In the genomic region with DNA sequence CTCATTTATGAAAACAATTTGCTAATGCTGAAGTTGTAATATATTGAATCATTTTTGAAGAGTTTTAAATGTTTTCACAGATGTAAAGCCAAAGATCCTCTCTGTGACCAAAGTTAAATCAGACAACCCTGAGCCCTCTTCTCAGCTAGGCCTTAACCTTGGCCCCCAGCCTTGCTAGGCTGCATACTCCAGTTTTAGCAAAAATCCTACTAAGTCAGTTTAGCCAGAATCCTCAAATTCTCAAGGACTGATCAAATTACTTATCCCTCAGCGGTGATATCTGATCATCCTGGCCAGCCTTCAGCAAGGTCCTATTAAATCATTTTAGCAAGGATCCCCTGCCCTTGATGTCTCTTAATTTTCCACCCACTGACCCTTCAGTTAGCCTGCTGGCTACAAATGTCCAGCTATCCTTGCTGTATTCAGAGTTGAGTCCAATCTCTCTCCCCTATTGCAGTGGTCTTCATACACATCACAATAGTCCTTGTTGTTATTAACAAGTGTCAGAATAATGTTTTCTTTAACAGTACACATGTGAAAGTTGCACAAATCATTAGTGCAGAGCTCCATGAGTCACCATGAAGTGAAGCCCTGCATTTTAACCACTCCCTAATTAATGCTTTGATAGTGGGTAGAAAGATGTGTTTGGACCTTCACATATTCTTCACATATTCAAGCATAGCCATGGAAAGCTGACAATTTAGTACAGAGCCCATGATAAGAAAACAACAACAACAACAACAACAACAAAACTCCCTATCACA, we compare ENCODE assay signal across 23 cellular contexts.
"Had no signal": no experiment of that assay in that cellular context is flagged by ENCODE, and none has a peak within 500 bp of the region (broad histone marks: within the 10 kb centered on the region; RNA-seq: fewer than 3 reads in every experiment).

No MANE protein-coding gene starts in this region.

- H3K27me3 ChIP-seq: left lung, thyroid gland had no signal

- H3K9me3 Mint-ChIP-seq: activated CD4-positive, alpha-beta T cell treated with anti-CD3 and anti-CD28 coated beads, Interleukin-2, amount 10 ng/mL, durations not matched to agents 7 days and 5 days; activated naive CD4-positive, alpha-beta T cell treated with anti-CD3 and anti-CD28 coated beads, Interleukin-2, amount 10 ng/mL, durations not matched to agents 7 days and 5 days; dendritic cell treated with granulocyte-macrophage colony-stimulating factor and Interleukin-4, amounts not matched to agents 40 ng/mL and 50 ng/mL, for 4 days; T-cell had no signal

- H3K4me3 Mint-ChIP-seq: activated CD4-positive, alpha-beta T cell treated with anti-CD3 and anti-CD28 coated beads, Interleukin-2, amount 10 ng/mL, durations not matched to agents 7 days and 5 days; activated naive CD4-positive, alpha-beta T cell treated with anti-CD3 and anti-CD28 coated beads, Interleukin-2, amount 10 ng/mL, durations not matched to agents 7 days and 5 days; dendritic cell treated with granulocyte-macrophage colony-stimulating factor and Interleukin-4, amounts not matched to agents 40 ng/mL and 50 ng/mL, for 4 days; T-cell had no signal

- H3K4me3 ChIP-seq: left lung, thyroid gland had no signal

- H3K9me3 ChIP-seq: left lung, thyroid gland had no signal

- H3K27ac ChIP-seq: epithelial cell of prostate, left lung, thyroid gland had no signal

- FAIRE-seq: keratinocyte had no signal

- H3K4me1 Mint-ChIP-seq: activated CD4-positive, alpha-beta T cell treated with anti-CD3 and anti-CD28 coated beads, Interleukin-2, amount 10 ng/mL, durations not matched to agents 7 days and 5 days; activated naive CD4-positive, alpha-beta T cell treated with anti-CD3 and anti-CD28 coated beads, Interleukin-2, amount 10 ng/mL, durations not matched to agents 7 days and 5 days; T-cell had no signal

- H3K27ac Mint-ChIP-seq: activated CD4-positive, alpha-beta T cell treated with anti-CD3 and anti-CD28 coated beads, Interleukin-2, amount 10 ng/mL, durations not matched to agents 7 days and 5 days; activated naive CD4-positive, alpha-beta T cell treated with anti-CD3 and anti-CD28 coated beads, Interleukin-2, amount 10 ng/mL, durations not matched to agents 7 days and 5 days; dendritic cell treated with granulocyte-macrophage colony-stimulating factor and Interleukin-4, amounts not matched to agents 40 ng/mL and 50 ng/mL, for 4 days; T-cell had no signal

- H3K4me1 ChIP-seq: left lung, thyroid gland had no signal

- DNase-seq: activated CD4-positive, alpha-beta T cell treated with anti-CD3 and anti-CD28 coated beads, Interleukin-2, amount 10 ng/mL, durations not matched to agents 7 days and 5 days; activated CD8-positive, alpha-beta memory T cell treated with anti-CD3 and anti-CD28 coated beads for 24 hours; activated CD8-positive, alpha-beta memory T cell treated with anti-CD3 and anti-CD28 coated beads, Interleukin-2, amount 50 U/mL, for 48 hours; activated effector memory CD4-positive, alpha-beta T cell treated with Interleukin-2 at 50 U/mL for 16 hours; activated naive CD4-positive, alpha-beta T cell treated with anti-CD3 and anti-CD28 coated beads, Interleukin-2, amount 10 ng/mL, durations not matched to agents 7 days and 5 days; activated T-cell treated with anti-CD3 and anti-CD28 coated beads, Interleukin-2, amount 50 U/mL, for 48 hours; effector memory CD4-positive, alpha-beta T cell; foreskin melanocyte; hypothalamus; left lung; midbrain; occipital lobe; posterior cingulate gyrus; retina; stimulated activated CD4-positive, alpha-beta T cell treated with anti-CD3 and anti-CD28 coated beads, Interleukin-12 subunit alpha, Interleukin-12 subunit beta, amount 100 ng/mL, for 4 hours; stimulated activated CD4-positive, alpha-beta T cell treated with anti-CD3 and anti-CD28 coated beads, Interleukin-1b, Interleukin-23, amount 100 ng/mL, for 48 hours; stimulated activated CD8-positive, alpha-beta memory T cell treated with anti-CD3 and anti-CD28 coated beads, Interleukin-4, amount 100 ng/mL, for 48 hours; stimulated activated naive CD4-positive, alpha-beta T cell treated with Interleukin-2 at 50 U/mL for 16 hours; T-cell; thyroid gland had no signal

- H3K36me3 ChIP-seq: thyroid gland had no signal

- ATAC-seq: left lung, T-cell had no signal
